ENCODE assay signal across 8 cellular contexts in the genomic region with DNA sequence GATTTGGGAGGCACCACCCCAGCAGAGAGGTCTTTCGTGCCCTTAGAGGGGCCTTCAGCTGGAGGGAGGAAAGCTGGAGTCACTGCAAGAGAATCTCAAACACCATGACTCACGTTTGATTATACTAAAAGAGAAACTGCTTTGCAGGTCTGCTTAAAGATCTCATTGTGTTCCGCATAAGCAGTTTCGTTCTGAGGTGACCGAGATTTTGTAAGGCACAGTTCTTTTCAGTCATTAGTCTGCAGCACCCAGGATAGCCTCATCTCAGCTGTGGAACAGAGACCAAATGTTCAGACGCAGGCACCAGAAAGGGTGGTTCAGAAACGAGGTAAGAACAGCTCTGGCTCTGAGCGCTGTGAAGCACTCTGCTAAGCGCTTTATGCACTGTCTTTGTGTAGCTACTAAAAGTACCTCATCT.
A peak's percentile ranks its signal among the peaks of the same experiment; 100 is the strongest.
DNase-seq lines count a peak whose midpoint lies in the region; ATAC-seq and TF ChIP-seq lines count a peak whose summit lies in the region.

No MANE protein-coding gene starts in this region.

- ATAC-seq in stimulated activated naive CD8-positive, alpha-beta T cell treated with anti-CD3 and anti-CD28 coated beads, Interleukin-15, Interleukin-2, amounts not matched to agents 100 U/mL and 50 U/mL, for 24 hours, result peak; percentile 88

- no peak for TF ChIP-seq CTCF in epithelial cell of esophagus (IDR thresholded peaks at IDR 0.05; ENCODE audit: insufficient read depth, low read depth, low read length, missing control alignments)

- H3K4me3 ChIP-seq in epithelial cell of esophagus (ENCODE audit: low read length), result no peak overlapping the region

- DNase-seq in activated CD4-positive, CD25-positive, alpha-beta regulatory T cell treated with anti-CD3 and anti-CD28 coated beads, Interleukin-2, amount 50 U/mL, for 16 hours (ENCODE audit: low read depth, low spot score), result peak; percentile 13
- DNase-seq in activated CD4-positive, CD25-positive, alpha-beta regulatory T cell (lab: John Stamatoyannopoulos, UW), result no peak
- DNase-seq in HCEC 1CT (peak; percentile 45), NOMO-1 (lab: John Stamatoyannopoulos, UW; ENCODE audit: unreplicated experiment in 2 of 2) (peak; percentile 54 to 91), epithelial cell of esophagus (ENCODE audit: low read depth) (peak; percentile 34), NCI-H2081 treated with DMSO at 0.1 percent for 48 hours (lab: John Stamatoyannopoulos, UW) (no peak), GOT3 (lab: John Stamatoyannopoulos, UW) (no peak)
- DNase-seq in stimulated activated naive CD8-positive, alpha-beta T cell treated with anti-CD3 and anti-CD28 coated beads, Interleukin-15, Interleukin-2, amounts not matched to agents 100 U/mL and 50 U/mL, for 24 hours, result peak; percentile 12

Comparison
In these comparisons a context has a peak if more than half of its experiments do, and no peak if none do; other contexts are left out.
1. DNase-seq: peak in activated CD4-positive, CD25-positive, alpha-beta regulatory T cell treated with anti-CD3 and anti-CD28 coated beads, Interleukin-2, amount 50 U/mL, for 16 hours (single experiment), HCEC 1CT (single experiment), NOMO-1 (2 of 2), epithelial cell of esophagus (single experiment) and stimulated activated naive CD8-positive, alpha-beta T cell treated with anti-CD3 and anti-CD28 coated beads, Interleukin-15, Interleukin-2, amounts not matched to agents 100 U/mL and 50 U/mL, for 24 hours (single experiment); none in activated CD4-positive, CD25-positive, alpha-beta regulatory T cell (0 of 4), NCI-H2081 treated with DMSO at 0.1 percent for 48 hours (single experiment) and GOT3 (single experiment).